ENCODE assay signal across 16 cellular contexts in the genomic region with DNA sequence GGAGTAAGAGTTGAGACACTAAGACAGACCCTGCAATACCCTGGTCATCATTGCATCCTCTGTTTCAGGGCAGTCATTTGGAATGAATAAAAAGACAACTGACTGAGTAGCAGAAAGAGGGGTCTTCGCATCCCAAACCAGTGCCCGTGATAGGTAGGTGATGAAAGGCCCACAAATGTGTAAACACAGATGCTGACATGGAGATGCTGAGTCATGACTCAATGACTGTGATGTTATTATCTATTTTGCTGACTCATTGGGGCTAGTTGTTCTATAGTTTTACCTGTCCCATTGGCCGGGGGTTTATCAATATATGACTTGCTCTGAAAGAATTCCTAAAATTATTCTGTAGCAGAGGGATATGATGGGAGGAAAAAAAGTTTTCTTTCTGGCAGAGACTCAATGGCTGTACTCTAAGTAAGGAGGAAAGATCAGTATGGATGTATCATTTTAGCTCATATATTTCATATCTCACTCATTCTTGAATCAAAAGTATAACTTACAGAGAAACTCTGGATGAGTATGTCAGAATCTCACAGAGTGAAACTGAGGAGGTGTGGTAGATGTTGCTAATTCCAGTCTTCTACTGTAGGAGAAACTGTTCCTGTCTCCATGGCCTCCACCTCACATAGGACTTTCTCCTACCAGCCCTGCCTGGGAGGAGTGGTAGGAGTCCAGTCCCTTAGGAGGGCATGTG.
A peak's percentile ranks its signal among the peaks of the same experiment; 100 is the strongest.
DNase-seq lines count a peak whose midpoint lies in the region; ATAC-seq and TF ChIP-seq lines count a peak whose summit lies in the region.
"Had no signal": no experiment of that assay in that cellular context is flagged by ENCODE, and none has a peak within 500 bp of the region (broad histone marks: within the 10 kb centered on the region; RNA-seq: fewer than 3 reads in every experiment).

No MANE protein-coding gene starts in this region.

- TF ChIP-seq CTCF in MM.1S (IDR thresholded peaks at IDR 0.05; ENCODE audit: low read length) (no peak), brain microvascular endothelial cell (IDR thresholded peaks at IDR 0.05; ENCODE audit: low read depth, low read length, missing control alignments) (no peak), left ventricle myocardium inferior (IDR thresholded peaks at IDR 0.05; ENCODE audit: borderline replicate concordance) (no peak)

- no peaks in the 10 kb centered on the region for H3K4me1 Mint-ChIP-seq in activated T-cell treated with anti-CD3 and anti-CD28 coated beads, Interleukin-2, amount 50 U/mL, for 4 hours (ENCODE audit: low read depth)
- H3K4me1 Mint-ChIP-seq: activated naive CD8-positive, alpha-beta T cell treated with anti-CD3 and anti-CD28 coated beads for 36 hours; nephron progenitor cell had no signal

- H2AFZ ChIP-seq in MM.1S (ENCODE audit: low read length): no peak overlapping the region

- in situ Hi-C loops in brain microvascular endothelial cell (cut with HindIII; ENCODE audit: low pct_ligation_motif_present, low sequenced_read_pairs): no loop called here

- DNase-seq in activated T-cell treated with anti-CD3 and anti-CD28 coated beads, Interleukin-2, amount 50 U/mL, for 4 hours: no peak
- DNase-seq in activated T-cell treated with anti-CD3 and anti-CD28 coated beads for 4 hours: no peak
- peak; percentile 8 for DNase-seq in MM.1S
- peak; percentile 12 for DNase-seq in brain microvascular endothelial cell
- DNase-seq in renal cortical epithelial cell (ENCODE audit: low read depth): peak; percentile 9
- no peak for DNase-seq in left ventricle myocardium inferior
- DNase-seq: activated naive CD8-positive, alpha-beta T cell treated with anti-CD3 and anti-CD28 coated beads for 36 hours; central memory CD4-positive, alpha-beta T cell; effector memory CD8-positive, alpha-beta T cell; MG63; NCI-H187 treated with DMSO at 0.1 percent for 48 hours; NCI-H526; nephron progenitor cell had no signal

- H3K4me2 ChIP-seq in MM.1S (ENCODE audit: low read depth, low read length): no peak overlapping the region

- H3K4me1 ChIP-seq in MM.1S (ENCODE audit: low read length) (no peaks in the 10 kb centered on the region), left ventricle myocardium inferior (no peaks in the 10 kb centered on the region)

- ATAC-seq in activated T-cell treated with anti-CD3 and anti-CD28 coated beads, Interleukin-2, amount 50 U/mL, for 4 hours: peak; percentile 34 to 41
- ATAC-seq in HG03565 (IDR thresholded peaks at IDR 0.05; ENCODE audit: unreplicated experiment): no peak
- ATAC-seq in HG03045 (IDR thresholded peaks at IDR 0.05; ENCODE audit: unreplicated experiment): no peak
- ATAC-seq: effector memory CD8-positive, alpha-beta T cell had no signal

- no peak overlapping the region for H3K27ac ChIP-seq in MM.1S (ENCODE audit: low read length)
- H3K27ac ChIP-seq in brain microvascular endothelial cell: no peak overlapping the region
- no peak overlapping the region for H3K27ac ChIP-seq in left ventricle myocardium inferior (replicated peaks)

- no peaks in the 10 kb centered on the region for H3K9me2 ChIP-seq in MM.1S (replicated peaks; ENCODE audit: insufficient read depth, low read length)

- intact Hi-C loops in left ventricle myocardium inferior (cut with micrococcal nuclease): no loop called here

- H3K9me3 ChIP-seq in MM.1S (replicated peaks; ENCODE audit: insufficient read depth, low read length): no peaks in the 10 kb centered on the region
- H3K9me3 ChIP-seq in left ventricle myocardium inferior (replicated peaks): peaks cover 4% of the 10 kb centered on the region
- H3K9me3 ChIP-seq: MG63 had no signal

- no peaks in the 10 kb centered on the region for H3K79me2 ChIP-seq in MM.1S (ENCODE audit: low read length)

- H3F3A ChIP-seq in MM.1S (ENCODE audit: insufficient read depth, low read length): no peaks in the 10 kb centered on the region

- H3K9me3 Mint-ChIP-seq in activated T-cell treated with anti-CD3 and anti-CD28 coated beads, Interleukin-2, amount 50 U/mL, for 4 hours: peaks cover 5% of the 10 kb centered on the region

- H3K4me3 ChIP-seq in MM.1S (ENCODE audit: low read length) (no peak overlapping the region), brain microvascular endothelial cell (ENCODE audit: low read depth, low read length) (no peak overlapping the region), left ventricle myocardium inferior (no peak overlapping the region)
- H3K4me3 ChIP-seq: MG63 had no signal

- no peaks in the 10 kb centered on the region for H3K36me3 ChIP-seq in MM.1S (replicated peaks; ENCODE audit: insufficient read depth, low read length)
- no peaks in the 10 kb centered on the region for H3K36me3 ChIP-seq in brain microvascular endothelial cell (replicated peaks)
- no peaks in the 10 kb centered on the region for H3K36me3 ChIP-seq in left ventricle myocardium inferior
- H3K36me3 ChIP-seq: MG63 had no signal

- H3K36me3 Mint-ChIP-seq in activated T-cell treated with anti-CD3 and anti-CD28 coated beads, Interleukin-2, amount 50 U/mL, for 4 hours (ENCODE audit: insufficient read depth): no peaks in the 10 kb centered on the region
- H3K36me3 Mint-ChIP-seq: activated naive CD8-positive, alpha-beta T cell treated with anti-CD3 and anti-CD28 coated beads for 36 hours had no signal

- no peaks in the 10 kb centered on the region for H3K27me3 ChIP-seq in MM.1S (replicated peaks; ENCODE audit: insufficient read depth, low read length)
- no peaks in the 10 kb centered on the region for H3K27me3 ChIP-seq in brain microvascular endothelial cell (replicated peaks)
- no peaks in the 10 kb centered on the region for H3K27me3 ChIP-seq in left ventricle myocardium inferior (ENCODE audit: low read depth)
- H3K27me3 ChIP-seq: MG63 had no signal

- no peaks in the 10 kb centered on the region for H3K27me3 Mint-ChIP-seq in activated T-cell treated with anti-CD3 and anti-CD28 coated beads, Interleukin-2, amount 50 U/mL, for 4 hours (ENCODE audit: low read depth)
- H3K27me3 Mint-ChIP-seq: effector memory CD8-positive, alpha-beta T cell had no signal

- no peaks in the 10 kb centered on the region for H4K20me1 ChIP-seq in MM.1S (ENCODE audit: insufficient read depth, low read length)

- no peak overlapping the region for H3K9ac ChIP-seq in MM.1S (ENCODE audit: low read length)

- H3K4me3 Mint-ChIP-seq in activated T-cell treated with anti-CD3 and anti-CD28 coated beads, Interleukin-2, amount 50 U/mL, for 4 hours: no peak overlapping the region
- H3K4me3 Mint-ChIP-seq: activated naive CD8-positive, alpha-beta T cell treated with anti-CD3 and anti-CD28 coated beads for 36 hours; effector memory CD8-positive, alpha-beta T cell; nephron progenitor cell; T-helper 1 cell treated with Interleukin-12 subunit alpha and Interleukin-12 subunit beta and Interleukin-4 antibody, amounts not matched to agents 30 μg/mL and 1 μg/mL, for 36 hours had no signal

Comparison
In these comparisons a context has a peak if more than half of its experiments do, and no peak if none do; other contexts are left out.
1. ATAC-seq: peak in activated T-cell treated with anti-CD3 and anti-CD28 coated beads, Interleukin-2, amount 50 U/mL, for 4 hours (2 of 2); none in HG03565 (single experiment) and HG03045 (single experiment).
2. DNase-seq: peak in MM.1S (single experiment), brain microvascular endothelial cell (single experiment) and renal cortical epithelial cell (single experiment); none in activated T-cell treated with anti-CD3 and anti-CD28 coated beads, Interleukin-2, amount 50 U/mL, for 4 hours (single experiment), activated T-cell treated with anti-CD3 and anti-CD28 coated beads for 4 hours (single experiment) and left ventricle myocardium inferior (single experiment).